Comparison of ENCODE assay signal across 35 cellular contexts in the genomic region with DNA sequence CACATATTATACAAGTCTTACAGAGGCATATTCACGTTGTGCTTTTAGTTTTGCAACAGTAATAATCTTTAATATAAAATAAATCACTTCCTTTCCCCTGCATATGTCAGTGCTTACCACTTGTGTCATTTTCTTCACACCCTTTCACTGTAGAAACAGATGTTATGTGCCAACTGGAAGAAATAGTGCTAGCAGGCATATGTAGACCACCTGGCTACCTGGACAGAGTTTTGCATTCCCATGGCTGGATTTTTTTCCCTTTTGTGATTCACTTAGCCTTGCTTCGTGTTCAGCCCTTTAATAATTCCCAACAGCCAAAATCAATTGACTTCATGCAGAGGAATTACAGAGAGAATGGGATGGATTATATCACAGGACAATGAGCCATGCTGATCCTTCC.
"Had no signal": no experiment of that assay in that cellular context is flagged by ENCODE, and none has a peak within 500 bp of the region (broad histone marks: within the 10 kb centered on the region; RNA-seq: fewer than 3 reads in every experiment).

No MANE protein-coding gene starts in this region.

- H3K9me3 Mint-ChIP-seq: activated CD4-positive, alpha-beta T cell treated with anti-CD3 and anti-CD28 coated beads, Interleukin-2, amount 10 ng/mL, durations not matched to agents 24 days and 14 days had no signal

- H3K9me3 ChIP-seq: esophagus muscularis mucosa, gastrocnemius medialis had no signal

- FAIRE-seq: astrocyte, bronchial epithelial cell had no signal

- DNase-seq: activated B cell treated with CpG ODN at 0.5 μM for 24 hours; activated CD4-positive, alpha-beta memory T cell treated with anti-CD3 and anti-CD28 coated beads for 36 hours; activated CD4-positive, alpha-beta T cell treated with anti-CD3 and anti-CD28 coated beads, Interleukin-2, amount 10 ng/mL, durations not matched to agents 24 days and 14 days; activated CD8-positive, alpha-beta memory T cell treated with anti-CD3 and anti-CD28 coated beads, Interleukin-2, amount 10 ng/mL, durations not matched to agents 7 days and 5 days; activated CD8-positive, alpha-beta memory T cell treated with anti-CD3 and anti-CD28 coated beads, Interleukin-2, amount 50 U/mL, for 4 hours; activated CD8-positive, alpha-beta T cell treated with anti-CD3 and anti-CD28 coated beads, Interleukin-2, amount 10 ng/mL, durations not matched to agents 7 days and 5 days; activated gamma-delta T cell treated with Interleukin-2 at 50 U/mL for 16 hours; activated naive CD4-positive, alpha-beta T cell treated with anti-CD3 and anti-CD28 coated beads, Interleukin-2, amount 50 U/mL, for 16 hours; activated naive CD4-positive, alpha-beta T cell treated with Interleukin-2 at 50 U/mL for 16 hours; activated T-cell treated with anti-CD3 and anti-CD28 coated beads, Interleukin-2, amount 50 U/mL, for 1 hour; activated T-cell treated with anti-CD3 and anti-CD28 coated beads, Interleukin-2, amount 50 U/mL, for 48 hours; amniotic stem cell; anterior cingulate cortex; brain microvascular endothelial cell; cortex of kidney; dermis blood vessel endothelial cell; effector CD4-positive, alpha-beta T cell; effector memory CD8-positive, alpha-beta T cell; erythroblast; foreskin keratinocyte; gastrocnemius medialis; glutamatergic neuron; heart left ventricle; T-helper 17 cell; T1000; WERI-Rb-1 had no signal

- H3K4me3 ChIP-seq: esophagus muscularis mucosa, gastrocnemius medialis, heart left ventricle had no signal

- H3K27me3 Mint-ChIP-seq: activated B cell treated with CpG ODN at 0.5 μM for 24 hours; activated CD4-positive, alpha-beta memory T cell treated with anti-CD3 and anti-CD28 coated beads for 36 hours; activated CD4-positive, alpha-beta T cell treated with anti-CD3 and anti-CD28 coated beads, Interleukin-2, amount 10 ng/mL, durations not matched to agents 24 days and 14 days; activated CD8-positive, alpha-beta memory T cell treated with anti-CD3 and anti-CD28 coated beads, Interleukin-2, amount 10 ng/mL, durations not matched to agents 7 days and 5 days; activated naive CD8-positive, alpha-beta T cell; central memory CD8-positive, alpha-beta T cell; effector memory CD8-positive, alpha-beta T cell; T-helper 17 cell had no signal

- H3K36me3 Mint-ChIP-seq: activated CD4-positive, alpha-beta memory T cell treated with anti-CD3 and anti-CD28 coated beads for 36 hours; activated CD8-positive, alpha-beta memory T cell treated with anti-CD3 and anti-CD28 coated beads, Interleukin-2, amount 10 ng/mL, durations not matched to agents 7 days and 5 days; activated naive CD8-positive, alpha-beta T cell had no signal

- H3K27me3 ChIP-seq: brain microvascular endothelial cell, esophagus muscularis mucosa, foreskin keratinocyte, gastrocnemius medialis, heart left ventricle had no signal

- H3K4me3 Mint-ChIP-seq: activated B cell treated with CpG ODN at 0.5 μM for 24 hours; activated CD4-positive, alpha-beta memory T cell treated with anti-CD3 and anti-CD28 coated beads for 36 hours; activated CD4-positive, alpha-beta T cell treated with anti-CD3 and anti-CD28 coated beads, Interleukin-2, amount 10 ng/mL, durations not matched to agents 24 days and 14 days; activated CD8-positive, alpha-beta memory T cell treated with anti-CD3 and anti-CD28 coated beads, Interleukin-2, amount 10 ng/mL, durations not matched to agents 7 days and 5 days; activated CD8-positive, alpha-beta T cell treated with anti-CD3 and anti-CD28 coated beads, Interleukin-2, amount 10 ng/mL, durations not matched to agents 7 days and 5 days; activated naive CD8-positive, alpha-beta T cell; activated T-helper 1 cell treated with anti-CD3 and anti-CD28 coated beads, Interleukin-12 subunit alpha, Interleukin-12 subunit beta, Interleukin-2, Interleukin-4 antibody, amounts not matched to agents 30 ng/mL and 10 ng/mL and 1 ng/mL, durations not matched to agents 14 hours and 24 hours and 36 hours; central memory CD8-positive, alpha-beta T cell; effector memory CD8-positive, alpha-beta T cell; T-helper 17 cell; T-helper 2 cell treated with Interferon-gamma antibody and Interleukin-4, amounts not matched to agents 5 μg/mL and 100 μg/mL, for 36 hours had no signal

- H3K27ac Mint-ChIP-seq: activated B cell treated with CpG ODN at 0.5 μM for 24 hours; activated CD4-positive, alpha-beta memory T cell treated with anti-CD3 and anti-CD28 coated beads for 36 hours; activated CD4-positive, alpha-beta T cell treated with anti-CD3 and anti-CD28 coated beads, Interleukin-2, amount 10 ng/mL, durations not matched to agents 24 days and 14 days; activated CD8-positive, alpha-beta memory T cell treated with anti-CD3 and anti-CD28 coated beads, Interleukin-2, amount 10 ng/mL, durations not matched to agents 7 days and 5 days; activated CD8-positive, alpha-beta T cell treated with anti-CD3 and anti-CD28 coated beads, Interleukin-2, amount 10 ng/mL, durations not matched to agents 7 days and 5 days; activated naive CD8-positive, alpha-beta T cell; activated T-helper 1 cell treated with anti-CD3 and anti-CD28 coated beads, Interleukin-12 subunit alpha, Interleukin-12 subunit beta, Interleukin-2, Interleukin-4 antibody, amounts not matched to agents 30 ng/mL and 10 ng/mL and 1 ng/mL, durations not matched to agents 14 hours and 24 hours and 36 hours; activated T-helper 2 cell treated with anti-CD3 and anti-CD28 coated beads, Interferon-gamma antibody, Interleukin-2, Interleukin-4, amounts not matched to agents 10 μg/mL and 5 μg/mL and 100 μg/mL, durations not matched to agents 14 hours and 24 hours and 36 hours; effector memory CD8-positive, alpha-beta T cell; T-helper 17 cell; T-helper 2 cell treated with Interferon-gamma antibody and Interleukin-4, amounts not matched to agents 5 μg/mL and 100 μg/mL, for 36 hours had no signal

- H3K36me3 ChIP-seq: brain microvascular endothelial cell, esophagus muscularis mucosa, gastrocnemius medialis, heart left ventricle, WERI-Rb-1 had no signal

- H3K4me1 Mint-ChIP-seq: activated B cell treated with CpG ODN at 0.5 μM for 24 hours; activated CD4-positive, alpha-beta T cell treated with anti-CD3 and anti-CD28 coated beads, Interleukin-2, amount 10 ng/mL, durations not matched to agents 24 days and 14 days; activated CD8-positive, alpha-beta memory T cell treated with anti-CD3 and anti-CD28 coated beads, Interleukin-2, amount 10 ng/mL, durations not matched to agents 7 days and 5 days; central memory CD8-positive, alpha-beta T cell; T-helper 17 cell had no signal

- H3K4me1 ChIP-seq: esophagus muscularis mucosa, foreskin keratinocyte, gastrocnemius medialis had no signal

- H3K27ac ChIP-seq: brain microvascular endothelial cell, esophagus muscularis mucosa, foreskin keratinocyte, gastrocnemius medialis, heart left ventricle, WERI-Rb-1 had no signal

- ATAC-seq: activated CD4-positive, CD25-positive, alpha-beta regulatory T cell treated with anti-CD3 and anti-CD28 coated beads, Interleukin-2, amount 50 U/mL, for 24 hours; activated CD8-positive, alpha-beta memory T cell treated with anti-CD3 and anti-CD28 coated beads, Interleukin-2, amount 10 ng/mL, durations not matched to agents 7 days and 5 days; activated CD8-positive, alpha-beta T cell treated with anti-CD3 and anti-CD28 coated beads, Interleukin-2, amount 10 ng/mL, durations not matched to agents 7 days and 5 days; effector memory CD8-positive, alpha-beta T cell; foreskin keratinocyte; gastrocnemius medialis; heart left ventricle; T-helper 17 cell had no signal
